ENCODE assay signal across 29 cellular contexts in the genomic region with DNA sequence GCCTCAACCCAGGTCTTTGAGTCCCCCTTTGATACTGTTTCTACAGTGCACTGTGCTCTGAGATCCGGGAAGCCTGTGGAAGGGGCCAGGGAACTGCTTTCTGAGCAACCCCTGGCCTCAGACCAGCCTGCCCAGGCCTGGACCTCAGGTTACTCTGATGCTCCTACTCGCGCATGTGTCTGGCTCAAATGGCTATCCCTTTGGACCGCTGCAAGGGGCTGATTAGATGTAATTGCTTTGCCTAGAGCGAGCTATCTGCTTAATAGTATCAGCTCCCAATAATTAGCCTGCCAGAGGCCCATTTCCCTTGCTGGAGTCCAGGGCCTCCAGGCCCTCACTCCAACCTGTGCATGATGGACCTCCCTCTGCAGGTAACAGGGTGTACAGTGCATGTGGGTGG. TPM values are rescaled to one million over a fixed set of nuclear protein-coding genes. Genes with fewer than 3 reads are reported as not detected.
"Had no signal": no experiment of that assay in that cellular context is flagged by ENCODE, and none has a peak within 500 bp of the region (broad histone marks: within the 10 kb centered on the region; RNA-seq: fewer than 3 reads in every experiment).

No MANE protein-coding gene starts in this region.

- H3K4me1 ChIP-seq: vagina had no signal

- H3K4me3 Mint-ChIP-seq: activated naive CD8-positive, alpha-beta T cell; immature natural killer cell; mesothelial cell of epicardium; naive thymus-derived CD8-positive, alpha-beta T cell; neural progenitor cell; type B pancreatic cell had no signal

- H3K27me3 ChIP-seq: adrenal gland, ascending aorta, vagina had no signal

- ATAC-seq: esophagus mucosa; left ventricle myocardium superior; naive thymus-derived CD8-positive, alpha-beta T cell had no signal

- H3K36me3 ChIP-seq: adrenal gland, ascending aorta, brain microvascular endothelial cell, neural progenitor cell, thoracic aorta, vagina had no signal

- H3K27ac ChIP-seq: adrenal gland, ascending aorta, brain microvascular endothelial cell, neural progenitor cell, thoracic aorta, vagina had no signal

- H3K4me1 Mint-ChIP-seq: immature natural killer cell; naive thymus-derived CD8-positive, alpha-beta T cell had no signal

- H3K4me3 ChIP-seq: adrenal gland, ascending aorta, neural progenitor cell, thoracic aorta, vagina had no signal

- FAIRE-seq: endothelial cell of umbilical vein, TTC549 had no signal

- DNase-seq: activated CD4-positive, alpha-beta T cell treated with anti-CD3 and anti-CD28 coated beads for 1 hour; activated gamma-delta T cell treated with Interleukin-2 at 50 U/mL for 16 hours; activated T-cell treated with anti-CD3 and anti-CD28 coated beads, Interleukin-2, amount 50 U/mL, for 1 hour; brain microvascular endothelial cell; caudate nucleus; dermis blood vessel endothelial cell; effector CD8-positive, alpha-beta T cell; foreskin melanocyte; immature natural killer cell; kidney glomerular epithelial cell; left ventricle myocardium superior; mammary epithelial cell; retina; stimulated activated CD4-positive, alpha-beta T cell treated with anti-CD3 and anti-CD28 coated beads, Interleukin-4, amount 100 ng/mL, for 1 hour; stimulated activated naive CD4-positive, alpha-beta T cell treated with Interleukin-2 at 50 U/mL for 16 hours had no signal

- H3K9me3 ChIP-seq: adrenal gland, ascending aorta, thoracic aorta, vagina had no signal

- H3K27ac Mint-ChIP-seq: activated naive CD8-positive, alpha-beta T cell; immature natural killer cell; mesothelial cell of epicardium; neural progenitor cell; progenitor cell of endocrine pancreas; type B pancreatic cell had no signal

- H3K36me3 Mint-ChIP-seq: activated naive CD8-positive, alpha-beta T cell; immature natural killer cell; mesothelial cell of epicardium; neural progenitor cell; type B pancreatic cell had no signal

- H3K9me3 Mint-ChIP-seq: immature natural killer cell; mesothelial cell of epicardium; naive thymus-derived CD8-positive, alpha-beta T cell; neural progenitor cell; type B pancreatic cell had no signal

- H3K9ac ChIP-seq: neural progenitor cell had no signal

RNA-seq across cellular contexts. Expression of a gene that starts 7.2 kb away (rescaled TPM):
- total RNA-seq: endothelial cell of umbilical vein; naive thymus-derived CD8-positive, alpha-beta T cell; osteoblast had no signal
- polyA plus RNA-seq: endothelial cell of umbilical vein; immature natural killer cell; naive thymus-derived CD8-positive, alpha-beta T cell had no signal

RNA-seq across cellular contexts. Expression of a gene that starts 44.1 kb away (rescaled TPM):
- total RNA-seq: ascending aorta; dermis blood vessel endothelial cell; endothelial cell of umbilical vein; esophagus mucosa; left ventricle myocardium superior; mammary epithelial cell; mesothelial cell of epicardium; naive thymus-derived CD8-positive, alpha-beta T cell; osteoblast; progenitor cell of endocrine pancreas; thoracic aorta; vagina had no signal
- polyA plus RNA-seq: endothelial cell of umbilical vein; immature natural killer cell; mammary epithelial cell; naive thymus-derived CD8-positive, alpha-beta T cell had no signal
